8 cellular contexts compared by ENCODE assay signal in the genomic region with DNA sequence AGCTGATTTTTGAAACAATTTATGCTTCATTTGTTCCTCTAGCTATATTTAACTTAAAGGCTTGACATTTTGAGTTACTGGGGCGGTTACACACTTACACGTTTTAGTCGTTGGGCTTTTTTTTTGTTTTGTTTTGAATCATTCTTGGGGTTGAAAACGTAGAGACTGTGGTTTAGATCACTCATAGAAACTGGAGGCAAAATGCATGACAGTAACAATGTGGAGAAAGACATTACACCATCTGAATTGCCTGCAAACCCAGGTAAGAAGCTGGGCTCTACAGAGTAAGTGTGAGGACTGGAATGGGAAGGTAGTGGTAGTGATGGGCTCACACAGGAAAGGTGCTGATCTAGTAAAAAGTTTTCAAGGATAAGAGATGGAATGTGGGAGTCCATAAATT. TPM values are rescaled to one million over a fixed set of nuclear protein-coding genes. Genes with fewer than 3 reads are reported as not detected.
A peak's percentile ranks its signal among the peaks of the same experiment; 100 is the strongest.
DNase-seq lines count a peak whose midpoint lies in the region; ATAC-seq and TF ChIP-seq lines count a peak whose summit lies in the region.

CLEC2D (plus strand) TSS at position 180 of the 400 bp plus-strand sequence; CDS start at position 202, 22 bp downstream.

- no peaks in the 10 kb centered on the region for H3K27me3 Mint-ChIP-seq in activated B cell treated with CpG ODN at 0.5 μM for 24 hours

- POLR2A ChIA-PET in activated B cell treated with CpG ODN at 0.5 μM for 24 hours (lab: Charles Lee) = interaction anchor here (0.6 to 8.6 kb wide), 25 partner anchors 12 to 1980 kb away, joined by 3 to 833 read pairs (median 15); partner anchors contain the start of genes CD69, CLEC2B and CLECL1
- POLR2A ChIA-PET in HEK293T (lab: Yijun Ruan, JAX) = no interaction called here

- intact Hi-C loops in activated B cell treated with CpG ODN at 0.5 μM for 24 hours (cut with micrococcal nuclease) = loop anchor here (1.0 kb wide), 4 partner anchors 21 to 72 kb away; partner anchors contain the start of gene CLECL1
- intact Hi-C loops in sciatic nerve (cut with DNase I) = no loop called here
- intact Hi-C loops in posterior vena cava (cut with DNase I) = no loop called here

- peak within 1 kb of the TSS; percentile 96 for H3K27ac Mint-ChIP-seq in activated B cell treated with CpG ODN at 0.5 μM for 24 hours

- CTCF ChIA-PET in activated B cell treated with CpG ODN at 0.5 μM for 24 hours (lab: Charles Lee) = interaction anchor here (0.7 to 3.3 kb wide), 11 partner anchors 8 to 81 kb away, joined by 3 to 18 read pairs (median 4); no protein-coding TSS in a partner anchor
- CTCF ChIA-PET in HEK293T (lab: Yijun Ruan, JAX) = interaction anchor here (1.3 kb wide), 1 partner anchor 39 kb away, joined by 3 read pairs; no protein-coding TSS in a partner anchor

- no peak for TF ChIP-seq CTCF in activated B cell treated with CpG ODN at 0.5 μM for 24 hours (IDR thresholded peaks at IDR 0.05)

- no peak for DNase-seq in activated B cell treated with CpG ODN at 0.5 μM for 24 hours
- DNase-seq in sciatic nerve (ENCODE audit: low spot score) = no peak
- DNase-seq in posterior vena cava (ENCODE audit: low spot score) = no peak
- no peak for DNase-seq in HEK293T (ENCODE audit: extremely low spot score)
- DNase-seq in NCI-H2227 treated with DMSO at 0.1 percent for 48 hours (lab: John Stamatoyannopoulos, UW) = no peak

- ATAC-seq in GM18873 (IDR thresholded peaks at IDR 0.05; ENCODE audit: low FRiP score, unreplicated experiment) (peak; percentile 38), HG02884 (IDR thresholded peaks at IDR 0.05; ENCODE audit: unreplicated experiment) (peak; percentile 46), activated B cell treated with CpG ODN at 0.5 μM for 24 hours (ENCODE audit: low read depth) (peak; percentile 53), sciatic nerve (no peak), GM19452 (IDR thresholded peaks at IDR 0.05; ENCODE audit: unreplicated experiment) (no peak)

- no peaks in the 10 kb centered on the region for H3K9me3 Mint-ChIP-seq in activated B cell treated with CpG ODN at 0.5 μM for 24 hours

- peaks cover 66% of the 10 kb centered on the region for H3K36me3 Mint-ChIP-seq in activated B cell treated with CpG ODN at 0.5 μM for 24 hours (ENCODE audit: low read depth)

- H3K4me3 Mint-ChIP-seq in activated B cell treated with CpG ODN at 0.5 μM for 24 hours = peak within 1 kb of the TSS; percentile 95

- H3K4me1 Mint-ChIP-seq in activated B cell treated with CpG ODN at 0.5 μM for 24 hours = peaks cover 79% of the 10 kb centered on the region

TF ChIP-seq in HEK293T, 16 proteins besides CTCF, POLR2A, EP300 and RAD21:
- no peak for TF ChIP-seq LEF1 (IDR thresholded peaks at IDR 0.05; ENCODE audit: borderline replicate concordance)
- TF ChIP-seq FOXM1 (IDR thresholded peaks at IDR 0.05; ENCODE audit: borderline replicate concordance) = no peak

RNA-seq across cellular contexts. Expression of gene CLEC2D, which starts in this region (rescaled TPM):
- 437 and 492 TPM in 2 replicates for total RNA-seq in activated B cell treated with CpG ODN at 0.5 μM for 24 hours
- total RNA-seq in sciatic nerve = 38.8 TPM
- total RNA-seq in posterior vena cava = 10 to 100 TPM in 1 of 2 donors, 1 to 10 TPM in 1; 7.8 to 12.6 TPM

Comparison
In these comparisons a context has a peak if more than half of its experiments do, and no peak if none do; other contexts are left out.
1. RNA of gene CLEC2D (total RNA-seq): 437 to 492 TPM in activated B cell treated with CpG ODN at 0.5 μM for 24 hours; 38.8 TPM in sciatic nerve (single experiment) and 7.8 to 12.6 TPM in posterior vena cava; every median in the first group is over 10 times any median in the second.
2. ATAC-seq: peak in GM18873 (single experiment), HG02884 (single experiment) and activated B cell treated with CpG ODN at 0.5 μM for 24 hours (single experiment); none in sciatic nerve (single experiment) and GM19452 (single experiment).